Comparison of ENCODE assay signal across 18 cellular contexts in genomic region chr3:42520906-42521305, GRCh38. TPM values are rescaled to one million over a fixed set of nuclear protein-coding genes. Genes with fewer than 3 reads are reported as not detected.
DNase-seq lines count a peak whose midpoint lies in the region; ATAC-seq and TF ChIP-seq lines count a peak whose summit lies in the region.
"Had no signal": no experiment of that assay in that cellular context is flagged by ENCODE, and none has a peak within 500 bp of the region (broad histone marks: within the 10 kb centered on the region; RNA-seq: fewer than 3 reads in every experiment).

No MANE protein-coding gene starts in this region.

- H3K27ac Mint-ChIP-seq in activated T-cell treated with anti-CD3 and anti-CD28 coated beads, Interleukin-2, amount 50 U/mL, for 24 hours = peak overlapping the region; percentile 37
- H3K27ac Mint-ChIP-seq in CD8-positive, alpha-beta memory T cell = peak overlapping the region in 6 of 8 donors; percentile 4 to 86 (median 54)
- no peak overlapping the region for H3K27ac Mint-ChIP-seq in endothelial cell (ENCODE audit: unreplicated experiment)

- no peak overlapping the region for H3K4me3 ChIP-seq in CD8-positive, alpha-beta memory T cell (ENCODE audit: low read length)
- H3K4me3 ChIP-seq in effector memory CD4-positive, alpha-beta T cell (ENCODE audit: insufficient read depth, low read depth, low read length, poor library complexity, severe bottlenecking) = no peak overlapping the region
- H3K4me3 ChIP-seq in neuronal stem cell (ENCODE audit: low read length in 2 of 2) = no peak overlapping the region
- H3K4me3 ChIP-seq: GM23248 had no signal

- H3K9ac ChIP-seq in neuronal stem cell (ENCODE audit: low read depth, low read length, poor library complexity) = no peak overlapping the region
- H3K9ac ChIP-seq: GM23248 had no signal

- no peaks in the 10 kb centered on the region for H3K79me1 ChIP-seq in neuronal stem cell (ENCODE audit: low read depth, low read length)

- H3K23ac ChIP-seq in neuronal stem cell (ENCODE audit: low read depth, low read length, poor library complexity) = no peak overlapping the region

- H2BK5ac ChIP-seq in neuronal stem cell (ENCODE audit: low read length) = no peak overlapping the region

- no peak overlapping the region for H3K14ac ChIP-seq in neuronal stem cell (ENCODE audit: low read length)

- no peaks in the 10 kb centered on the region for H3K27me3 Mint-ChIP-seq in activated T-cell treated with anti-CD3 and anti-CD28 coated beads, Interleukin-2, amount 50 U/mL, for 24 hours
- no peaks in the 10 kb centered on the region for H3K27me3 Mint-ChIP-seq in activated T-cell treated with anti-CD3 and anti-CD28 coated beads, Interleukin-2, amount 50 U/mL, for 4 hours (ENCODE audit: low read depth)
- no peaks in the 10 kb centered on the region for H3K27me3 Mint-ChIP-seq in CD8-positive, alpha-beta memory T cell
- peaks cover 2% of the 10 kb centered on the region for H3K27me3 Mint-ChIP-seq in endothelial cell (ENCODE audit: unreplicated experiment)
- H3K27me3 Mint-ChIP-seq: IgD-negative memory B cell had no signal

- WGBS in neuronal stem cell (ENCODE audit: extremely low coverage in 2 of 2, insufficient read length in 2 of 2, insufficient replicate concordance in 1 of 2), 2 donors = no CpG with 5 or more reads among the region's 4 CpGs

- H4K8ac ChIP-seq in neuronal stem cell (ENCODE audit: low read depth, low read length) = no peak overlapping the region

- no peak for ATAC-seq in activated T-cell treated with anti-CD3 and anti-CD28 coated beads, Interleukin-2, amount 50 U/mL, for 4 hours
- ATAC-seq: HCT116 had no signal

- POLR2A ChIA-PET in CD8-positive, alpha-beta memory T cell (lab: Charles Lee) = no interaction called here

- H4K91ac ChIP-seq in neuronal stem cell (ENCODE audit: low read depth, low read length, poor library complexity) = no peak overlapping the region

- no peak overlapping the region for H3K4me3 Mint-ChIP-seq in activated T-cell treated with anti-CD3 and anti-CD28 coated beads, Interleukin-2, amount 50 U/mL, for 24 hours
- no peak overlapping the region for H3K4me3 Mint-ChIP-seq in activated T-cell treated with anti-CD3 and anti-CD28 coated beads, Interleukin-2, amount 50 U/mL, for 4 hours
- no peak overlapping the region for H3K4me3 Mint-ChIP-seq in CD8-positive, alpha-beta memory T cell
- H3K4me3 Mint-ChIP-seq in endothelial cell (ENCODE audit: unreplicated experiment) = no peak overlapping the region
- H3K4me3 Mint-ChIP-seq: IgD-negative memory B cell had no signal

- CTCF ChIA-PET in CD8-positive, alpha-beta memory T cell (lab: Charles Lee) = interaction anchor here (0.9 kb wide), 1 partner anchor 14 kb away, joined by 3 read pairs; no protein-coding TSS in a partner anchor

- no peak overlapping the region for H3K4me2 ChIP-seq in neuronal stem cell (ENCODE audit: insufficient read depth, low read length, poor library complexity, severe bottlenecking)

- no peaks in the 10 kb centered on the region for H3K27me3 ChIP-seq in CD8-positive, alpha-beta memory T cell (ENCODE audit: insufficient read depth, low read length, poor library complexity, severe bottlenecking)
- H3K27me3 ChIP-seq in effector memory CD4-positive, alpha-beta T cell (replicated peaks; ENCODE audit: control insufficient read depth, insufficient read depth, low read length, poor library complexity, severe bottlenecking) = no peaks in the 10 kb centered on the region
- H3K27me3 ChIP-seq in neuronal stem cell (ENCODE audit: control insufficient read depth in 3 of 3, insufficient read depth in 3 of 3, low read depth in 1 of 3, low read length in 3 of 3) = no peaks in the 10 kb centered on the region

- no peak overlapping the region for H2BK12ac ChIP-seq in neuronal stem cell (ENCODE audit: low read length)

- no peaks in the 10 kb centered on the region for H3K9me3 ChIP-seq in CD8-positive, alpha-beta memory T cell (ENCODE audit: low read length)
- H3K9me3 ChIP-seq in effector memory CD4-positive, alpha-beta T cell (ENCODE audit: control insufficient read depth, low read length) = no peaks in the 10 kb centered on the region
- no peaks in the 10 kb centered on the region for H3K9me3 ChIP-seq in neuronal stem cell (replicated peaks in 1 of 2; ENCODE audit: control insufficient read depth in 2 of 2, insufficient read depth in 1 of 2, low read depth in 1 of 2, low read length in 2 of 2)

- peak overlapping the region; percentile 14 for H2AK5ac ChIP-seq in neuronal stem cell (ENCODE audit: low read depth, low read length)

- no peak overlapping the region for H2BK120ac ChIP-seq in neuronal stem cell (ENCODE audit: low read depth, low read length)

- H3K36me3 Mint-ChIP-seq in activated T-cell treated with anti-CD3 and anti-CD28 coated beads, Interleukin-2, amount 50 U/mL, for 24 hours (ENCODE audit: low read depth) = peaks cover 5% of the 10 kb centered on the region
- peaks cover 12% of the 10 kb centered on the region for H3K36me3 Mint-ChIP-seq in activated T-cell treated with anti-CD3 and anti-CD28 coated beads, Interleukin-2, amount 50 U/mL, for 4 hours (ENCODE audit: insufficient read depth)
- H3K36me3 Mint-ChIP-seq in CD8-positive, alpha-beta memory T cell = peaks cover 0 to 15% (median 10%) of the 10 kb centered on the region in 3 donors
- H3K36me3 Mint-ChIP-seq in endothelial cell (ENCODE audit: low read depth, unreplicated experiment) = peaks cover 3% of the 10 kb centered on the region

- H3K4me1 Mint-ChIP-seq in activated T-cell treated with anti-CD3 and anti-CD28 coated beads, Interleukin-2, amount 50 U/mL, for 24 hours (ENCODE audit: low read depth) = peaks cover 33% of the 10 kb centered on the region
- peaks cover 27% of the 10 kb centered on the region for H3K4me1 Mint-ChIP-seq in activated T-cell treated with anti-CD3 and anti-CD28 coated beads, Interleukin-2, amount 50 U/mL, for 4 hours (ENCODE audit: low read depth)
- H3K4me1 Mint-ChIP-seq in CD8-positive, alpha-beta memory T cell = peaks cover 25 to 41% (median 37%) of the 10 kb centered on the region in 3 donors
- peaks cover 26% of the 10 kb centered on the region for H3K4me1 Mint-ChIP-seq in endothelial cell (ENCODE audit: unreplicated experiment)
- H3K4me1 Mint-ChIP-seq: IgD-negative memory B cell had no signal

- TF ChIP-seq CTCF in endothelial cell (IDR thresholded peaks at IDR 0.05; ENCODE audit: unreplicated experiment) = no peak

- H3K9me3 Mint-ChIP-seq in activated T-cell treated with anti-CD3 and anti-CD28 coated beads, Interleukin-2, amount 50 U/mL, for 24 hours = no peaks in the 10 kb centered on the region
- no peaks in the 10 kb centered on the region for H3K9me3 Mint-ChIP-seq in activated T-cell treated with anti-CD3 and anti-CD28 coated beads, Interleukin-2, amount 50 U/mL, for 4 hours
- H3K9me3 Mint-ChIP-seq in CD8-positive, alpha-beta memory T cell = no peaks in the 10 kb centered on the region
- no peaks in the 10 kb centered on the region for H3K9me3 Mint-ChIP-seq in endothelial cell (ENCODE audit: unreplicated experiment)
- H3K9me3 Mint-ChIP-seq: IgD-negative memory B cell had no signal

- peak overlapping the region; percentile 67 for H3K18ac ChIP-seq in neuronal stem cell (ENCODE audit: low read length)

- H3K36me3 ChIP-seq in CD8-positive, alpha-beta memory T cell (ENCODE audit: insufficient read depth, low read length) = no peaks in the 10 kb centered on the region
- H3K36me3 ChIP-seq in effector memory CD4-positive, alpha-beta T cell (ENCODE audit: control insufficient read depth, insufficient read depth, low read length) = peaks cover 14% of the 10 kb centered on the region
- H3K36me3 ChIP-seq in neuronal stem cell (replicated peaks in 1 of 2; ENCODE audit: control insufficient read depth in 2 of 2, insufficient read depth in 2 of 2, low read length in 2 of 2) = no peaks in the 10 kb centered on the region

- no peak for DNase-seq in activated T-cell treated with anti-CD3 and anti-CD28 coated beads, Interleukin-2, amount 50 U/mL, for 24 hours
- no peak for DNase-seq in activated T-cell treated with anti-CD3 and anti-CD28 coated beads, Interleukin-2, amount 50 U/mL, for 4 hours
- no peak for DNase-seq in CD8-positive, alpha-beta memory T cell
- no peak for DNase-seq in effector memory CD4-positive, alpha-beta T cell
- no peak for DNase-seq in neuronal stem cell (ENCODE audit: low spot score)
- no peak for DNase-seq in endothelial cell (ENCODE audit: low spot score)
- DNase-seq in germinal center (ENCODE audit: low spot score) = no peak
- DNase-seq in SW 1271 (lab: John Stamatoyannopoulos, UW) = no peak
- DNase-seq: DMS79 treated with DMSO at 0.1 percent for 48 hours, GF-D8, GM23248, NCI-H1436, NCI-H2029 treated with DMSO at 0.1 percent for 48 hours had no signal

- peaks cover 25% of the 10 kb centered on the region for H3K4me1 ChIP-seq in CD8-positive, alpha-beta memory T cell (ENCODE audit: insufficient read depth, low read length)
- H3K4me1 ChIP-seq in effector memory CD4-positive, alpha-beta T cell (ENCODE audit: control insufficient read depth, insufficient read depth, low read length, poor library complexity, severe bottlenecking) = peaks cover 30% of the 10 kb centered on the region
- H3K4me1 ChIP-seq in neuronal stem cell (ENCODE audit: control insufficient read depth in 2 of 2, insufficient read depth in 1 of 2, low read depth in 1 of 2, low read length in 2 of 2) = peaks cover 0 to 11% of the 10 kb centered on the region in 2 donors

- H2BK15ac ChIP-seq in neuronal stem cell (ENCODE audit: low read length) = no peak overlapping the region

- peak overlapping the region; percentile 57 for H3K4ac ChIP-seq in neuronal stem cell (ENCODE audit: low read length)

- H3K27ac ChIP-seq in CD8-positive, alpha-beta memory T cell (ENCODE audit: low read depth, low read length) = no peak overlapping the region
- H3K27ac ChIP-seq in effector memory CD4-positive, alpha-beta T cell (ENCODE audit: insufficient read depth, low read length, poor library complexity, severe bottlenecking) = peak overlapping the region; percentile 18
- H3K27ac ChIP-seq in neuronal stem cell (replicated peaks; ENCODE audit: low read length) = no peak overlapping the region
- H3K27ac ChIP-seq: C4-2B, GM23248 had no signal

- H2AFZ ChIP-seq in neuronal stem cell (ENCODE audit: low read length) = no peak overlapping the region
- H2AFZ ChIP-seq: GM23248 had no signal

RNA-seq across cellular contexts. Expression of gene VIPR1, which starts 18.5 kb away (rescaled TPM):
- total RNA-seq in activated T-cell treated with anti-CD3 and anti-CD28 coated beads, Interleukin-2, amount 50 U/mL, for 4 hours = 1 to 10 TPM; 2.2 to 4.7 (median 4.6) TPM
- total RNA-seq in CD8-positive, alpha-beta memory T cell = 1 to 10 TPM; 5.4 to 5.9 TPM
- 12.7 TPM for polyA plus RNA-seq in CD8-positive, alpha-beta memory T cell
- 1.1 TPM for polyA plus RNA-seq in neuronal stem cell (2013, experiment 1 of 2)
- polyA plus RNA-seq in neuronal stem cell (2013, experiment 2 of 2) = 1.00 TPM
- total RNA-seq in endothelial cell (ENCODE audit: unreplicated experiment) = 5.4 TPM
- total RNA-seq: A172, GM23248, HT1080 had no signal
- polyA plus RNA-seq: GM23248 had no signal
